8 cellular contexts compared by ENCODE assay signal in genomic region chr11:97705446-97705845, GRCh38.
DNase-seq lines count a peak whose midpoint lies in the region; ATAC-seq, FAIRE-seq and TF ChIP-seq lines count a peak whose summit lies in the region.
"Not testable (repeated sequence)": the region's sequence is repeated elsewhere in the genome, so short reads cannot be mapped to it uniquely, and the experiment has no call there.

No MANE protein-coding gene starts in this region.

- H3K79me2 ChIP-seq in HepG2 (ENCODE audit: insufficient read depth, low read length): not testable (repeated sequence)

- H3K27me3 Mint-ChIP-seq in HFFc6 (ENCODE audit: insufficient read depth): not testable (repeated sequence)

- CTCF ChIA-PET in HepG2 (lab: Yijun Ruan, JAX; ENCODE audit: low intra/inter-chr PET ratio, low total read pairs): not testable (repeated sequence)

- not testable (repeated sequence) for FAIRE-seq in HepG2 (lab: Jason Lieb, UNC); small intestine (lab: Jason Lieb, UNC)

- not testable (repeated sequence) for H3K27ac Mint-ChIP-seq in HFFc6

- 30% methylated on average over 1 of the region's 1 CpG for WGBS in HepG2 (ENCODE audit: low lambda C conversion rate)
- 83 to 96% (median 95%) methylated on average over 1 of the region's 1 CpG for WGBS in small intestine, 3 donors

- not testable (repeated sequence) for H2AFZ ChIP-seq in HepG2 (ENCODE audit: low read length)

- not testable (repeated sequence) for H3K4me2 ChIP-seq in HepG2 (ENCODE audit: low read depth, low read length)

- not testable (repeated sequence) for H3K27me3 ChIP-seq in HepG2 (ENCODE audit: control insufficient read depth in 1 of 2, insufficient read depth in 2 of 2, low read length in 2 of 2); small intestine (ENCODE audit: control insufficient read depth in 2 of 2, insufficient read depth in 2 of 2, low read length in 2 of 2)

- intact Hi-C loops in HepG2 (cut with micrococcal nuclease; ENCODE audit: unreplicated experiment): not testable (repeated sequence)

- H4K20me1 ChIP-seq in HepG2 (ENCODE audit: insufficient read depth, low read length): not testable (repeated sequence)

- not testable (repeated sequence) for TF ChIP-seq RAD21 in HepG2 (CRISPR knock-in tag; IDR thresholded peaks at IDR 0.05)

- not testable (repeated sequence) for BruUV-seq in HepG2 (replicated peaks; lab: Mats Ljungman, UMichigan)

- not testable (repeated sequence) for H3K36me3 ChIP-seq in HepG2 (replicated peaks in 1 of 2; ENCODE audit: control insufficient read depth in 1 of 2, insufficient read depth in 2 of 2, low read length in 2 of 2); small intestine (ENCODE audit: control insufficient read depth in 2 of 2, insufficient read depth in 2 of 2, low read length in 2 of 2)

- DNase-seq in COR-L47 (lab: John Stamatoyannopoulos, UW) (peak; percentile 5), NCI-H146 (lab: John Stamatoyannopoulos, UW) (peak; percentile 55), NCI-H510A (lab: John Stamatoyannopoulos, UW) (peak; percentile 21), SK-MEL-5 (ENCODE audit: low read depth, low spot score) (peak; percentile 6), cerebellar cortex (ENCODE audit: low spot score) (peak; percentile 16), HepG2 (ENCODE audit: low spot score) (peak; percentile 29), small intestine (peak; percentile 22)
- not testable (repeated sequence) for DNase-seq in HFFc6

- TF ChIP-seq CTCF in HFFc6 (IDR thresholded peaks at IDR 0.05); HepG2 (CRISPR knock-in tag; IDR thresholded peaks at IDR 0.05): not testable (repeated sequence)

- H3K9ac ChIP-seq in HepG2 (ENCODE audit: insufficient read depth, low read depth, low read length): not testable (repeated sequence)

- peaks cover 18% of the 10 kb centered on the region; the same call in 1 of the 2 replicates for H3K4me1 Mint-ChIP-seq in HFFc6 (ENCODE audit: low read depth)

- not testable (repeated sequence) for H3K9me3 Mint-ChIP-seq in HFFc6

- not testable (repeated sequence) for H3K4me3 ChIP-seq in HepG2 (replicated peaks in 1 of 3; ENCODE audit: insufficient read depth in 1 of 3, low read depth in 2 of 3, low read length in 3 of 3); small intestine (ENCODE audit: low read depth in 1 of 2, low read length in 2 of 2)

- H3K4me1 ChIP-seq in HepG2 (ENCODE audit: insufficient read depth, low read length); small intestine (ENCODE audit: control insufficient read depth in 2 of 2, insufficient read depth in 1 of 2, low read depth in 1 of 2, low read length in 1 of 2): not testable (repeated sequence)

- POLR2A ChIA-PET in HepG2 (lab: Yijun Ruan, JAX): not testable (repeated sequence)

- not testable (repeated sequence) for H3K36me3 Mint-ChIP-seq in HFFc6 (ENCODE audit: low read depth)

- not testable (repeated sequence) for H3K9me3 ChIP-seq in HepG2 (ENCODE audit: low read length); small intestine (ENCODE audit: control insufficient read depth, low read depth)

- ATAC-seq in HepG2: not testable (repeated sequence)

- TF ChIP-seq EP300 in HepG2 (IDR thresholded peaks at IDR 0.05; ENCODE audit: low read depth in 2 of 2, low read length in 2 of 2); HepG2 (CRISPR knock-in tag; IDR thresholded peaks at IDR 0.05; ENCODE audit: borderline replicate concordance): not testable (repeated sequence)

- in situ Hi-C loops in SK-MEL-5 (cut with HindIII; ENCODE audit: low pct_unique_long_range_greater_than_20kb, low sequenced_read_pairs); HepG2 (cut with HindIII; ENCODE audit: extremely low pct_ligation_motif_present, low pct_unique_long_range_greater_than_20kb): not testable (repeated sequence)

- TF ChIP-seq POLR2A in HepG2 (IDR thresholded peaks at IDR 0.05; ENCODE audit: insufficient read depth in 1 of 2, low read depth in 2 of 2, low read length in 2 of 2): not testable (repeated sequence)

- H3K27ac ChIP-seq in HepG2 (ENCODE audit: extremely low read length, insufficient read depth, low read length); small intestine (ENCODE audit: low read depth in 1 of 2, low read length in 1 of 2): not testable (repeated sequence)

- peak overlapping the region; percentile 58; the same call in 1 of the 2 replicates for H3K4me3 Mint-ChIP-seq in HFFc6
